23 cellular contexts compared by ENCODE assay signal in the genomic region with DNA sequence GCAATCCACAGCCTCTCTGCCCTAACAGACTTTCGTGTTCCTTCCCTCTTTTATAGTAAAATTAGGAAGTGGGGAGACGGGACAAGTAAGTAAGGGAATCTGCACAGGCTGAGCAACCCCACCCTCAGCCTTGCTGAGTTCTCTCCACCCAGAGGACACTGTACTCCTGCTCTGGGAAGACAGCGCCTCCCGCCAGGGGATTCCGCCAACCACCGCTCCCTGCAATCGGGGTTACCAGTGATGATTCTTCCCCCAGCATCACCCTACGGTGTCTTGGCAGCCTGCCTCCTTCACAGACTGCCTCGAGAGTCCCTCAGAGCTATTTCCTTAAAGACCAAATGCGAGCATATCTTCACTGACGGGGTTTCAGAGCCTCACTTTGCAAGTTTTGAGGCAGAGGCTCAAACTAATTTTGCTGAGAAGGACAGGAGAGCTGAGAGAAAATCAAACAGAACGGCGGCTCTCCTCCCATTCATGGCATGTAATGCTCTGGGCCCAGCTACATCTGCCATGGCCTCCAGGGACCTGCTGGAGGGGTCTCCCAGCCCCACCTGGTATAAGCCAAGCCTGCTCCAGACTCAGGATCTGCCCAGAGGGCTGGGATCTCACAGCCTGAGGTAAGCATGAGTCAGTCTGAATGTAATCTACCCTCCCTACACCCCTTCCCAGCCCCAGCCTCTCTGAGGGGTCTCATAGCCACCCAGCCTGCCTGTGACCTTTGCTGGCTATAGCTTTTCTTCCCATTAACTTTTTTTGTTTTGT. TPM values are rescaled to one million over a fixed set of nuclear protein-coding genes. Genes with fewer than 3 reads are reported as not detected.
A peak's percentile ranks its signal among the peaks of the same experiment; 100 is the strongest.
DNase-seq lines count a peak whose midpoint lies in the region; ATAC-seq and TF ChIP-seq lines count a peak whose summit lies in the region.
"Had no signal": no experiment of that assay in that cellular context is flagged by ENCODE, and none has a peak within 500 bp of the region (broad histone marks: within the 10 kb centered on the region; RNA-seq: fewer than 3 reads in every experiment).

No MANE protein-coding gene starts in this region.

- no peak overlapping the region for H2BK5ac ChIP-seq in neuronal stem cell (ENCODE audit: low read length)

- H3K4me1 Mint-ChIP-seq in immature natural killer cell: peaks cover 4 to 19% of the 10 kb centered on the region in 2 donors

- no peak overlapping the region for H3K18ac ChIP-seq in neuronal stem cell (ENCODE audit: low read length)

- H3K36me3 Mint-ChIP-seq in immature natural killer cell: no peaks in the 10 kb centered on the region
- H3K36me3 Mint-ChIP-seq: activated naive CD8-positive, alpha-beta T cell treated with anti-CD3 and anti-CD28 coated beads for 36 hours had no signal

- peak overlapping the region in 1 of 6 donors; percentile 28 for H3K27ac Mint-ChIP-seq in immature natural killer cell
- H3K27ac Mint-ChIP-seq: activated naive CD8-positive, alpha-beta T cell treated with anti-CD3 and anti-CD28 coated beads for 36 hours; stimulated activated naive CD8-positive, alpha-beta T cell treated with anti-CD3 and anti-CD28 coated beads, Interleukin-15, amount 100 ng/mL, for 72 hours had no signal

- no peak overlapping the region for H2BK15ac ChIP-seq in neuronal stem cell (ENCODE audit: low read length)

- H3K27me3 ChIP-seq in A673 (replicated peaks; ENCODE audit: insufficient read depth, low read depth, low read length, poor library complexity) (no peaks in the 10 kb centered on the region), PC-3 (ENCODE audit: low read length) (no peaks in the 10 kb centered on the region), neuronal stem cell (ENCODE audit: control insufficient read depth in 3 of 3, insufficient read depth in 3 of 3, low read depth in 1 of 3, low read length in 3 of 3) (peaks cover 0 to 3% (median 0%) of the 10 kb centered on the region in 3 experiments)
- H3K27me3 ChIP-seq: colonic mucosa, hepatocyte, Peyer's patch had no signal

- H3K27ac ChIP-seq in A673 (ENCODE audit: low read depth, low read length, poor library complexity, severe bottlenecking): no peak overlapping the region
- no peak overlapping the region for H3K27ac ChIP-seq in PC-3 (ENCODE audit: low read length)
- no peak overlapping the region for H3K27ac ChIP-seq in neuronal stem cell (replicated peaks; ENCODE audit: low read length)
- H3K27ac ChIP-seq: C4-2B, colonic mucosa, hepatocyte, Peyer's patch had no signal

- H2BK12ac ChIP-seq in neuronal stem cell (ENCODE audit: low read length): no peak overlapping the region

- H4K8ac ChIP-seq in neuronal stem cell (ENCODE audit: low read depth, low read length): no peak overlapping the region

- WGBS in neuronal stem cell (ENCODE audit: extremely low coverage in 2 of 2, insufficient read length in 2 of 2, insufficient replicate concordance in 1 of 2), 2 donors: no CpG with 5 or more reads among the region's 13 CpGs

- no peaks in the 10 kb centered on the region for H3K79me2 ChIP-seq in PC-3 (ENCODE audit: low read length)
- H3K79me2 ChIP-seq: hepatocyte had no signal

- H3F3A ChIP-seq in PC-3 (ENCODE audit: low read length, unreplicated experiment): no peaks in the 10 kb centered on the region

- no peak overlapping the region for H3K4ac ChIP-seq in neuronal stem cell (ENCODE audit: low read length)

- peaks cover 1 to 16% (median 7%) of the 10 kb centered on the region in 3 donors for H3K27me3 Mint-ChIP-seq in immature natural killer cell (ENCODE audit: low read depth in 3 of 3)

- no peak overlapping the region for H3K4me3 Mint-ChIP-seq in immature natural killer cell
- H3K4me3 Mint-ChIP-seq: activated naive CD8-positive, alpha-beta T cell treated with anti-CD3 and anti-CD28 coated beads for 36 hours; stimulated activated naive CD8-positive, alpha-beta T cell treated with anti-CD3 and anti-CD28 coated beads, Interleukin-15, amount 100 ng/mL, for 72 hours had no signal

- ATAC-seq in PC-3 (no peak; the same call in 1 of the 2 replicates), left ventricle myocardium superior (peak; percentile 62)
- ATAC-seq: activated CD4-positive, CD25-positive, alpha-beta regulatory T cell treated with anti-CD3 and anti-CD28 coated beads, Interleukin-2, amount 50 U/mL, for 24 hours; stimulated activated naive CD8-positive, alpha-beta T cell treated with anti-CD3 and anti-CD28 coated beads, Interleukin-15, amount 100 ng/mL, for 72 hours had no signal

- H4K20me1 ChIP-seq in PC-3 (ENCODE audit: low read length): no peaks in the 10 kb centered on the region

- no peaks in the 10 kb centered on the region for H3K9me2 ChIP-seq in PC-3 (replicated peaks; ENCODE audit: low read length)
- H3K9me2 ChIP-seq: SK-N-SH had no signal

- no peak overlapping the region for H4K91ac ChIP-seq in neuronal stem cell (ENCODE audit: low read depth, low read length, poor library complexity)

- BruUV-seq in A673 (replicated peaks; lab: Mats Ljungman, UMichigan) (no TSS peak), PC-3 (replicated peaks; lab: Mats Ljungman, UMichigan) (no TSS peak)

- TF ChIP-seq CTCF in A673 (conservative IDR thresholded peaks at IDR 0.05; ENCODE audit: low read depth, low read length): 0 out of 2 replicates have a peak, but pooled peaks have one; percentile 18
- TF ChIP-seq CTCF in PC-3 (conservative IDR thresholded peaks at IDR 0.05; ENCODE audit: low read depth, low read length): no peak

- POLR2A ChIA-PET in A673 (lab: Charles Lee; ENCODE audit: low non-redundant PET) (interaction anchor here (0.7 kb wide), 1 partner anchor 209 kb away, joined by 3 read pairs; no protein-coding TSS in a partner anchor), PC-3 (lab: Charles Lee; ENCODE audit: unreplicated experiment) (no interaction called here)

- H3K4me1 ChIP-seq in A673 (ENCODE audit: insufficient read depth, low read length, poor library complexity, severe bottlenecking) (peaks cover 14% of the 10 kb centered on the region), PC-3 (ENCODE audit: insufficient read depth, low read length) (peaks cover 21% of the 10 kb centered on the region), neuronal stem cell (ENCODE audit: control insufficient read depth in 2 of 2, insufficient read depth in 1 of 2, low read depth in 1 of 2, low read length in 2 of 2) (peaks cover 3 to 12% of the 10 kb centered on the region in 2 donors)

- H3K9me3 Mint-ChIP-seq in immature natural killer cell: no peaks in the 10 kb centered on the region
- H3K9me3 Mint-ChIP-seq: activated naive CD8-positive, alpha-beta T cell treated with anti-CD3 and anti-CD28 coated beads for 36 hours; stimulated activated naive CD8-positive, alpha-beta T cell treated with anti-CD3 and anti-CD28 coated beads, Interleukin-15, amount 100 ng/mL, for 72 hours had no signal

- CTCF ChIA-PET in A673 (lab: Charles Lee): interaction anchor here (1.4 to 2.2 kb wide), 5 partner anchors 11 to 92 kb away, joined by 3 to 19 read pairs (median 5); no protein-coding TSS in a partner anchor
- CTCF ChIA-PET in PC-3 (lab: Charles Lee): interaction anchor here (1.3 kb wide), 1 partner anchor 91 kb away, joined by 3 read pairs; no protein-coding TSS in a partner anchor

- H3K14ac ChIP-seq in neuronal stem cell (ENCODE audit: low read length): no peak overlapping the region

- H2AK5ac ChIP-seq in neuronal stem cell (ENCODE audit: low read depth, low read length): no peak overlapping the region

- no peak for DNase-seq in A673 (ENCODE audit: low spot score)
- DNase-seq in PC-3: peak; percentile 12
- peak; percentile 41 for DNase-seq in left ventricle myocardium superior
- no peak for DNase-seq in neuronal stem cell (ENCODE audit: low spot score)
- no peak for DNase-seq in SKM-1 treated with dmso at 0.1 percent for 144 hours (lab: John Stamatoyannopoulos, UW; ENCODE audit: unreplicated experiment)
- DNase-seq in NCI-H1417 treated with DMSO at 0.1 percent for 48 hours (lab: John Stamatoyannopoulos, UW): no peak
- DNase-seq in immature natural killer cell: no peak
- DNase-seq in activated gamma-delta T cell treated with Interleukin-2 at 50 U/mL for 16 hours: no peak
- DNase-seq: activated naive CD8-positive, alpha-beta T cell treated with anti-CD3 and anti-CD28 coated beads for 36 hours; activated T-cell treated with anti-CD3 and anti-CD28 coated beads, Interleukin-2, amount 50 U/mL, for 48 hours; colonic mucosa; IMR-90; kidney glomerular epithelial cell; MM.1S; NCI-H187; Peyer's patch; SK-N-SH; stimulated activated CD4-positive, alpha-beta T cell treated with anti-CD3 and anti-CD28 coated beads, Interleukin-2, amount 100 ng/mL, for 24 hours; stimulated activated naive CD8-positive, alpha-beta T cell treated with anti-CD3 and anti-CD28 coated beads, Interleukin-15, amount 100 ng/mL, for 72 hours; T-helper 9 cell had no signal

- no peak overlapping the region for H3K4me3 ChIP-seq in A673 (ENCODE audit: low read depth, low read length, poor library complexity, severe bottlenecking)
- H3K4me3 ChIP-seq in PC-3 (ENCODE audit: low read length): no peak overlapping the region
- H3K4me3 ChIP-seq in neuronal stem cell (ENCODE audit: low read length in 2 of 2): no peak overlapping the region
- H3K4me3 ChIP-seq: colonic mucosa, hepatocyte, Peyer's patch had no signal

- peak overlapping the region; percentile 46 for H2AFZ ChIP-seq in PC-3 (ENCODE audit: low read length)
- H2AFZ ChIP-seq in neuronal stem cell (ENCODE audit: low read length): peak overlapping the region; percentile 18
- H2AFZ ChIP-seq: hepatocyte had no signal

- H3K4me2 ChIP-seq in PC-3 (ENCODE audit: low read length) (no peak overlapping the region; the same call in 1 of the 2 replicates), neuronal stem cell (ENCODE audit: insufficient read depth, low read length, poor library complexity, severe bottlenecking) (no peak overlapping the region)
- H3K4me2 ChIP-seq: hepatocyte, SK-N-SH had no signal

- no peak overlapping the region for H2BK120ac ChIP-seq in neuronal stem cell (ENCODE audit: low read depth, low read length)

- H3K9me3 ChIP-seq in A673 (ENCODE audit: low read depth, low read length, poor library complexity, severe bottlenecking) (no peaks in the 10 kb centered on the region), PC-3 (ENCODE audit: low read length) (no peaks in the 10 kb centered on the region), neuronal stem cell (replicated peaks in 1 of 2; ENCODE audit: control insufficient read depth in 2 of 2, insufficient read depth in 1 of 2, low read depth in 1 of 2, low read length in 2 of 2) (peaks cover 0 to 6% of the 10 kb centered on the region in 2 donors)
- H3K9me3 ChIP-seq: colonic mucosa, Peyer's patch, SK-N-SH had no signal

- intact Hi-C loops in A673 (cut with micrococcal nuclease; ENCODE audit: unreplicated experiment): loop anchor here (5.0 kb wide), 2 partner anchors 35 to 225 kb away; no protein-coding TSS in a partner anchor
- intact Hi-C loops in PC-3 (cut with micrococcal nuclease): no loop called here
- intact Hi-C loops in left ventricle myocardium superior (cut with micrococcal nuclease): loop anchor here (5.0 kb wide), 1 partner anchor 90 kb away; no protein-coding TSS in a partner anchor

- H3K9ac ChIP-seq in PC-3 (ENCODE audit: low read length) (no peak overlapping the region), neuronal stem cell (ENCODE audit: low read depth, low read length, poor library complexity) (no peak overlapping the region)
- H3K9ac ChIP-seq: SK-N-SH had no signal

- no peak overlapping the region for H3K23ac ChIP-seq in neuronal stem cell (ENCODE audit: low read depth, low read length, poor library complexity)

- no peaks in the 10 kb centered on the region for H3K36me3 ChIP-seq in A673 (ENCODE audit: insufficient read depth, low read length, poor library complexity, severe bottlenecking)
- H3K36me3 ChIP-seq in PC-3 (ENCODE audit: low read depth, low read length): no peaks in the 10 kb centered on the region
- no peaks in the 10 kb centered on the region for H3K36me3 ChIP-seq in neuronal stem cell (replicated peaks in 1 of 2; ENCODE audit: control insufficient read depth in 2 of 2, insufficient read depth in 2 of 2, low read length in 2 of 2)
- H3K36me3 ChIP-seq: colonic mucosa, Peyer's patch had no signal

- H3K79me1 ChIP-seq in neuronal stem cell (ENCODE audit: low read depth, low read length): no peaks in the 10 kb centered on the region

RNA-seq across cellular contexts. Expression of a gene that starts 22.7 kb away (rescaled TPM):
- not detected in 2 replicates for total RNA-seq in A673 (2021)
- not detected in 2 replicates for total RNA-seq in PC-3 (2014; rRNA removed)
- total RNA-seq in left ventricle myocardium superior: 0.30 TPM
- not detected for polyA plus RNA-seq in neuronal stem cell (2013, experiment 1 of 2)
- polyA plus RNA-seq in neuronal stem cell (2013, experiment 2 of 2): 0.03 TPM
- polyA plus RNA-seq in immature natural killer cell: 1 to 10 TPM in 1 of 3 donors, under 1 TPM in 1, not detected in 1; 0.57 to 3.2 TPM
- total RNA-seq: activated naive CD8-positive, alpha-beta T cell treated with anti-CD3 and anti-CD28 coated beads for 36 hours; IMR-90; Peyer's patch had no signal
- polyA plus RNA-seq: IMR-90, SK-N-SH had no signal

RNA-seq across cellular contexts. Expression of a gene that starts 41.8 kb away (rescaled TPM):
- total RNA-seq in A673 (2021) (6.1 and 8.0 TPM in 2 replicates), PC-3 (2014; rRNA removed) (0.95 and 2.2 TPM in 2 replicates), left ventricle myocardium superior (0.30 TPM)
- polyA plus RNA-seq in neuronal stem cell (2013, experiment 1 of 2): 9.1 TPM
- polyA plus RNA-seq in neuronal stem cell (2013, experiment 2 of 2): 9.6 TPM
- under 1 TPM; 0.55 to 0.84 (median 0.81) TPM for polyA plus RNA-seq in immature natural killer cell

RNA-seq across cellular contexts. Expression of a gene that starts 57.3 kb away (rescaled TPM):
- total RNA-seq in A673 (2021) (not detected in 2 replicates), PC-3 (2014; rRNA removed) (not detected in 2 replicates), left ventricle myocardium superior (4.4 TPM)
- not detected for polyA plus RNA-seq in neuronal stem cell (2013, experiment 1 of 2)
- polyA plus RNA-seq in neuronal stem cell (2013, experiment 2 of 2): not detected
- polyA plus RNA-seq in immature natural killer cell: 10 to 100 TPM in 2 of 3 donors, under 1 TPM in 1; 0.72 to 13.5 (median 11.7) TPM
- total RNA-seq: activated naive CD8-positive, alpha-beta T cell treated with anti-CD3 and anti-CD28 coated beads for 36 hours; IMR-90 had no signal
- polyA plus RNA-seq: IMR-90, SK-N-SH had no signal

Comparison
In these comparisons a context has a peak if more than half of its experiments do, and no peak if none do; other contexts are left out.
1. DNase-seq: peak in PC-3 (single experiment) and left ventricle myocardium superior (single experiment); none in A673 (single experiment), neuronal stem cell (single experiment), SKM-1 treated with dmso at 0.1 percent for 144 hours (single experiment), NCI-H1417 treated with DMSO at 0.1 percent for 48 hours (single experiment), immature natural killer cell (0 of 3) and activated gamma-delta T cell treated with Interleukin-2 at 50 U/mL for 16 hours (single experiment).